24 cellular contexts compared by ENCODE assay signal in genomic region chrX:97290199-97290598, GRCh38.
DNase-seq lines count a peak whose midpoint lies in the region; ATAC-seq and TF ChIP-seq lines count a peak whose summit lies in the region.
"Had no signal": no experiment of that assay in that cellular context is flagged by ENCODE, and none has a peak within 500 bp of the region (broad histone marks: within the 10 kb centered on the region; RNA-seq: fewer than 3 reads in every experiment).

No MANE protein-coding gene starts in this region.

- TF ChIP-seq CTCF in AG10803 (conservative IDR thresholded peaks at IDR 0.05; ENCODE audit: low read length) (no peak), WTC11 (IDR thresholded peaks at IDR 0.05) (no peak), nephron progenitor cell (IDR thresholded peaks at IDR 0.05) (no peak), HFFc6 (IDR thresholded peaks at IDR 0.05) (no peak)

- H3K4me1 Mint-ChIP-seq in WTC11 (peaks cover 18% of the 10 kb centered on the region), nephron progenitor cell (peaks cover 41% of the 10 kb centered on the region), HFFc6 (ENCODE audit: low read depth) (no peaks in the 10 kb centered on the region)
- H3K4me1 Mint-ChIP-seq: activated naive CD8-positive, alpha-beta T cell treated with anti-CD3 and anti-CD28 coated beads, Interleukin-2, amount 10 ng/mL, durations not matched to agents 7 days and 5 days; B cell; CD8-positive, alpha-beta memory T cell had no signal

- H3K27me3 Mint-ChIP-seq in WTC11 (ENCODE audit: low read depth) = no peaks in the 10 kb centered on the region
- no peaks in the 10 kb centered on the region for H3K27me3 Mint-ChIP-seq in nephron progenitor cell (ENCODE audit: low read depth, poor library complexity)
- no peaks in the 10 kb centered on the region; the same call in 1 of the 2 replicates for H3K27me3 Mint-ChIP-seq in HFFc6 (ENCODE audit: insufficient read depth)
- H3K27me3 Mint-ChIP-seq: activated naive CD8-positive, alpha-beta T cell treated with anti-CD3 and anti-CD28 coated beads, Interleukin-2, amount 10 ng/mL, durations not matched to agents 7 days and 5 days; B cell; CD8-positive, alpha-beta memory T cell had no signal

- H3K36me3 Mint-ChIP-seq in WTC11 (no peaks in the 10 kb centered on the region), nephron progenitor cell (ENCODE audit: low read depth) (no peaks in the 10 kb centered on the region), HFFc6 (ENCODE audit: low read depth) (no peaks in the 10 kb centered on the region)
- H3K36me3 Mint-ChIP-seq: activated naive CD8-positive, alpha-beta T cell treated with anti-CD3 and anti-CD28 coated beads, Interleukin-2, amount 10 ng/mL, durations not matched to agents 7 days and 5 days had no signal

- H3K27ac Mint-ChIP-seq in WTC11 = peak overlapping the region; percentile 60; the same call in 1 of the 2 replicates
- H3K27ac Mint-ChIP-seq in nephron progenitor cell = no peak overlapping the region
- H3K27ac Mint-ChIP-seq in HFFc6 = no peak overlapping the region
- H3K27ac Mint-ChIP-seq: activated naive CD8-positive, alpha-beta T cell treated with anti-CD3 and anti-CD28 coated beads, Interleukin-2, amount 10 ng/mL, durations not matched to agents 7 days and 5 days; B cell had no signal

- DNase-seq in AG10803 (ENCODE audit: low read depth) (peak; percentile 57), HAP-1 (ENCODE audit: low spot score in 2 of 2) (peak; percentile 74 to 96), WTC11 (ENCODE audit: low spot score) (no peak), iPS-NIHi11 (ENCODE audit: low spot score) (peak; percentile 5), nephron progenitor cell (no peak), HFFc6 (no peak)
- DNase-seq: activated CD4-positive, alpha-beta T cell treated with anti-CD3 and anti-CD28 coated beads for 48 hours; activated gamma-delta T cell; activated naive CD8-positive, alpha-beta T cell treated with anti-CD3 and anti-CD28 coated beads, Interleukin-2, amount 10 ng/mL, durations not matched to agents 7 days and 5 days; activated T-cell treated with anti-CD3 and anti-CD28 coated beads, Interleukin-2, amount 50 U/mL, for 1 hour; CD8-positive, alpha-beta memory T cell; cerebellar nuclear complex; DMS79 treated with DMSO at 0.1 percent for 48 hours; NCI-H510A; spleen; stimulated activated CD4-positive, alpha-beta T cell treated with anti-CD3 and anti-CD28 coated beads, Interleukin-2, amount 100 ng/mL, for 48 hours; substantia nigra; upper lobe of left lung had no signal

- in situ Hi-C loops in HAP-1 (cut with MboI; ENCODE audit: low sequenced_read_pairs) = no loop called here

- POLR2A ChIA-PET in WTC11 (lab: Charles Lee) = no interaction called here

- peaks cover 16% of the 10 kb centered on the region for H3K4me1 ChIP-seq in HAP-1
- H3K4me1 ChIP-seq: parathyroid adenoma, spleen, upper lobe of left lung had no signal

- H3K9me3 Mint-ChIP-seq in WTC11 = no peaks in the 10 kb centered on the region
- no peaks in the 10 kb centered on the region for H3K9me3 Mint-ChIP-seq in nephron progenitor cell
- H3K9me3 Mint-ChIP-seq in HFFc6 = no peaks in the 10 kb centered on the region
- H3K9me3 Mint-ChIP-seq: activated naive CD8-positive, alpha-beta T cell treated with anti-CD3 and anti-CD28 coated beads, Interleukin-2, amount 10 ng/mL, durations not matched to agents 7 days and 5 days; CD8-positive, alpha-beta memory T cell had no signal

- no peak overlapping the region for H3K4me3 Mint-ChIP-seq in WTC11
- H3K4me3 Mint-ChIP-seq in nephron progenitor cell = no peak overlapping the region
- H3K4me3 Mint-ChIP-seq in HFFc6 = no peak overlapping the region
- H3K4me3 Mint-ChIP-seq: activated naive CD8-positive, alpha-beta T cell treated with anti-CD3 and anti-CD28 coated beads, Interleukin-2, amount 10 ng/mL, durations not matched to agents 7 days and 5 days; B cell; CD8-positive, alpha-beta memory T cell had no signal

- H3K9me3 ChIP-seq in HAP-1 = no peaks in the 10 kb centered on the region
- H3K9me3 ChIP-seq: spleen, upper lobe of left lung had no signal

- no peaks in the 10 kb centered on the region for H3K36me3 ChIP-seq in HAP-1 (replicated peaks)
- H3K36me3 ChIP-seq: upper lobe of left lung had no signal

- ATAC-seq in WTC11 (peak; percentile 67), GM18520 (IDR thresholded peaks at IDR 0.05; ENCODE audit: unreplicated experiment) (no peak), GM19324 (IDR thresholded peaks at IDR 0.05; ENCODE audit: low FRiP score, unreplicated experiment) (no peak)
- ATAC-seq: SK-N-SH treated with all-trans-retinoic acid at 6 μM for 48 hours had no signal

- no peaks in the 10 kb centered on the region for H3K27me3 ChIP-seq in HAP-1 (ENCODE audit: low read depth)
- H3K27me3 ChIP-seq: spleen, upper lobe of left lung had no signal

- H3K4me3 ChIP-seq in AG10803 (ENCODE audit: low read length) (no peak overlapping the region), HAP-1 (no peak overlapping the region)
- H3K4me3 ChIP-seq: lung, spleen, upper lobe of left lung had no signal

- CTCF ChIA-PET in WTC11 (lab: Charles Lee) = no interaction called here

TF ChIP-seq in WTC11, 78 proteins besides CTCF, POLR2A, EP300 and RAD21:
- TF ChIP-seq GABPB1 (CRISPR knock-in tag; IDR thresholded peaks at IDR 0.05) = peak; percentile 87
- TF ChIP-seq FOXJ3 (CRISPR knock-in tag; IDR thresholded peaks at IDR 0.05; ENCODE audit: borderline replicate concordance) = no peak
- TF ChIP-seq CREM (CRISPR knock-in tag; IDR thresholded peaks at IDR 0.05) = no peak

Comparison
In these comparisons a context has a peak if more than half of its experiments do, and no peak if none do; other contexts are left out.
1. DNase-seq: peak in AG10803 (single experiment), HAP-1 (2 of 2) and iPS-NIHi11 (single experiment); none in WTC11 (single experiment), nephron progenitor cell (single experiment) and HFFc6 (single experiment).